Comparison of ENCODE assay signal across 16 cellular contexts in genomic region chr19:3053218-3053621, GRCh38. TPM values are rescaled to one million over a fixed set of nuclear protein-coding genes. Genes with fewer than 3 reads are reported as not detected.
DNase-seq lines count a peak whose midpoint lies in the region; ATAC-seq and TF ChIP-seq lines count a peak whose summit lies in the region.
"Had no signal": no experiment of that assay in that cellular context is flagged by ENCODE, and none has a peak within 500 bp of the region (broad histone marks: within the 10 kb centered on the region; RNA-seq: fewer than 3 reads in every experiment).

No MANE protein-coding gene starts in this region.

- intact Hi-C loops in Panc1 (cut with micrococcal nuclease; ENCODE audit: unreplicated experiment): no loop called here

- H3K36me3 Mint-ChIP-seq in neural progenitor cell: peaks cover 13% of the 10 kb centered on the region

- H3K27ac ChIP-seq in Panc1 (ENCODE audit: low read length): no peak overlapping the region
- H3K27ac ChIP-seq in esophagus (ENCODE audit: low read depth in 2 of 2, low read length in 1 of 2): peak overlapping the region; percentile 2 to 42
- no peak overlapping the region for H3K27ac ChIP-seq in neural progenitor cell

- H3K27me3 ChIP-seq in Panc1 (ENCODE audit: control insufficient read depth, insufficient read depth, low read length) (no peaks in the 10 kb centered on the region), esophagus (ENCODE audit: control insufficient read depth in 1 of 2, insufficient read depth in 2 of 2, low read length in 2 of 2) (no peaks in the 10 kb centered on the region), neural progenitor cell (peaks cover 2% of the 10 kb centered on the region)

- peak; percentile 19 for ATAC-seq in stimulated activated naive CD8-positive, alpha-beta T cell treated with anti-CD3 and anti-CD28 coated beads, Interleukin-15, amount 100 ng/mL, for 72 hours
- no peak for ATAC-seq in stimulated activated naive CD8-positive, alpha-beta T cell treated with anti-CD3 and anti-CD28 coated beads, Interleukin-15, Interleukin-2, amounts not matched to agents 100 U/mL and 50 U/mL, for 24 hours
- no peak for ATAC-seq in Panc1
- no peak for ATAC-seq in GM19452 (IDR thresholded peaks at IDR 0.05; ENCODE audit: unreplicated experiment)
- ATAC-seq: left colon had no signal

- in situ Hi-C loops in Panc1 (cut with HindIII; ENCODE audit: low pct_unique_long_range_greater_than_20kb, low sequenced_read_pairs): no loop called here

- no peak overlapping the region for H2AFZ ChIP-seq in neural progenitor cell (replicated peaks)

- H3K9me3 Mint-ChIP-seq in stimulated activated naive CD8-positive, alpha-beta T cell treated with anti-CD3 and anti-CD28 coated beads, Interleukin-15, amount 100 ng/mL, for 72 hours: no peaks in the 10 kb centered on the region
- H3K9me3 Mint-ChIP-seq in neural progenitor cell: peaks cover 2% of the 10 kb centered on the region
- H3K9me3 Mint-ChIP-seq: activated naive CD4-positive, alpha-beta T cell treated with anti-CD3 and anti-CD28 coated beads, Interleukin-2, amount 50 U/mL, for 72 hours; HFFc6 had no signal

- no peak overlapping the region for H3K27ac Mint-ChIP-seq in stimulated activated naive CD8-positive, alpha-beta T cell treated with anti-CD3 and anti-CD28 coated beads, Interleukin-15, amount 100 ng/mL, for 72 hours
- H3K27ac Mint-ChIP-seq in neural progenitor cell: no peak overlapping the region
- H3K27ac Mint-ChIP-seq: HFFc6 had no signal

- no peak overlapping the region for H3K9ac ChIP-seq in neural progenitor cell

- no peak overlapping the region for H3K4me2 ChIP-seq in neural progenitor cell

- WGBS in esophagus, 2 donors: 45 to 56% methylated on average over 15 of the region's 15 CpGs

- H3F3A ChIP-seq in neural progenitor cell (ENCODE audit: low read depth): peaks cover 45% of the 10 kb centered on the region

- CTCF ChIA-PET in Panc1 (lab: Charles Lee): interaction anchor here (0.6 to 0.9 kb wide), 2 partner anchors 19 to 103 kb away, joined by 3 to 4 read pairs; no protein-coding TSS in a partner anchor

- H3K4me1 Mint-ChIP-seq in stimulated activated naive CD8-positive, alpha-beta T cell treated with anti-CD3 and anti-CD28 coated beads, Interleukin-15, amount 100 ng/mL, for 72 hours: peaks cover 64% of the 10 kb centered on the region
- peaks cover 29% of the 10 kb centered on the region for H3K4me1 Mint-ChIP-seq in neural progenitor cell

- H3K4me3 Mint-ChIP-seq in stimulated activated naive CD8-positive, alpha-beta T cell treated with anti-CD3 and anti-CD28 coated beads, Interleukin-15, amount 100 ng/mL, for 72 hours: no peak overlapping the region
- no peak overlapping the region for H3K4me3 Mint-ChIP-seq in neural progenitor cell
- H3K4me3 Mint-ChIP-seq: HFFc6 had no signal

- H3K36me3 ChIP-seq in Panc1 (ENCODE audit: control insufficient read depth, insufficient read depth, low read length): no peaks in the 10 kb centered on the region
- H3K36me3 ChIP-seq in esophagus (ENCODE audit: control insufficient read depth in 2 of 2, insufficient read depth in 2 of 2, low read length in 1 of 2): peaks cover 3 to 36% of the 10 kb centered on the region in 2 donors
- no peaks in the 10 kb centered on the region for H3K36me3 ChIP-seq in neural progenitor cell

- H3K4me3 ChIP-seq in Panc1 (ENCODE audit: low read depth in 2 of 2, low read length in 2 of 2): no peak overlapping the region
- no peak overlapping the region for H3K4me3 ChIP-seq in esophagus (ENCODE audit: low read depth in 1 of 2, low read length in 2 of 2)
- no peak overlapping the region for H3K4me3 ChIP-seq in neural progenitor cell

- peaks cover 52% of the 10 kb centered on the region for H4K20me1 ChIP-seq in neural progenitor cell (ENCODE audit: low read depth)

- peaks cover 25% of the 10 kb centered on the region for H3K4me1 ChIP-seq in Panc1 (ENCODE audit: control insufficient read depth, insufficient read depth, low read length)
- peaks cover 4 to 31% of the 10 kb centered on the region in 2 donors for H3K4me1 ChIP-seq in esophagus (ENCODE audit: control insufficient read depth in 2 of 2, insufficient read depth in 2 of 2, low read length in 1 of 2)
- H3K4me1 ChIP-seq in neural progenitor cell: peaks cover 24% of the 10 kb centered on the region

- TF ChIP-seq CTCF in Panc1 (IDR thresholded peaks at IDR 0.05): no peak
- TF ChIP-seq CTCF in neural progenitor cell (IDR thresholded peaks at IDR 0.05): no peak

- TSS peak; percentile 98 for BruUV-seq in Panc1 (replicated peaks; lab: Mats Ljungman, UMichigan)

- no peak for DNase-seq in stimulated activated naive CD8-positive, alpha-beta T cell treated with anti-CD3 and anti-CD28 coated beads, Interleukin-15, amount 100 ng/mL, for 72 hours
- DNase-seq in stimulated activated naive CD8-positive, alpha-beta T cell treated with anti-CD3 and anti-CD28 coated beads, Interleukin-15, Interleukin-2, amounts not matched to agents 100 U/mL and 50 U/mL, for 24 hours: no peak
- no peak for DNase-seq in Panc1 (ENCODE audit: low read depth, low spot score)
- DNase-seq in neural progenitor cell (ENCODE audit: low spot score): no peak
- no peak for DNase-seq in dedifferentiated amniotic fluid mesenchymal stem cell (ENCODE audit: extremely low spot score)
- DNase-seq: AML-193; cortex of kidney; foreskin melanocyte; HFFc6; left colon; NCI-H1092 treated with DMSO at 0.1 percent for 48 hours; NCI-H774; stimulated activated CD4-positive, alpha-beta T cell treated with anti-CD3 and anti-CD28 coated beads, Interleukin-15, amount 100 ng/mL, for 24 hours had no signal

- POLR2A ChIA-PET in Panc1 (lab: Charles Lee): interaction anchor here (0.6 kb wide), 3 partner anchors 18 to 90 kb away, joined by 3 to 7 read pairs (median 4); no protein-coding TSS in a partner anchor

- H3K9me3 ChIP-seq in Panc1 (ENCODE audit: control insufficient read depth, insufficient read depth, low read depth, low read length) (no peaks in the 10 kb centered on the region), esophagus (ENCODE audit: control insufficient read depth in 2 of 2, insufficient read depth in 1 of 2, low read depth in 1 of 2, low read length in 1 of 2) (no peaks in the 10 kb centered on the region), neural progenitor cell (ENCODE audit: low read depth) (no peaks in the 10 kb centered on the region)

- H3K79me2 ChIP-seq in neural progenitor cell (ENCODE audit: low read depth): no peaks in the 10 kb centered on the region

- H3K27me3 Mint-ChIP-seq in stimulated activated naive CD8-positive, alpha-beta T cell treated with anti-CD3 and anti-CD28 coated beads, Interleukin-15, amount 100 ng/mL, for 72 hours: no peaks in the 10 kb centered on the region
- H3K27me3 Mint-ChIP-seq in neural progenitor cell (ENCODE audit: insufficient read depth, low read depth): peaks cover 14% of the 10 kb centered on the region

RNA-seq across cellular contexts. Expression of gene TLE5, which starts 9.1 kb away (rescaled TPM):
- total RNA-seq in Panc1 (2021; ENCODE audit: unreplicated experiment) (287 TPM), neural progenitor cell (ENCODE audit: low replicate concordance) (54.6 and 148 TPM in 2 replicates)
- 828 TPM for polyA plus RNA-seq in Panc1 (2012; ENCODE audit: insufficient read length)
- 100 to 1,000 TPM; 356 to 578 TPM for polyA plus RNA-seq in esophagus

RNA-seq across cellular contexts. Expression of gene TLE2, which starts 24.1 kb away (rescaled TPM):
- total RNA-seq in Panc1 (2021; ENCODE audit: unreplicated experiment) (6.2 TPM), neural progenitor cell (ENCODE audit: low replicate concordance) (1.1 TPM in 1 of 2 replicates, not detected in the other)
- 31.3 TPM for polyA plus RNA-seq in Panc1 (2012; ENCODE audit: insufficient read length)
- polyA plus RNA-seq in esophagus: 10 to 100 TPM; 10.1 to 16.0 TPM

RNA-seq across cellular contexts. Expression of gene GNA11, which starts 40.9 kb away (rescaled TPM):
- total RNA-seq in Panc1 (2021; ENCODE audit: unreplicated experiment): 64.6 TPM
- 120 TPM for polyA plus RNA-seq in Panc1 (2012; ENCODE audit: insufficient read length)
- polyA plus RNA-seq in esophagus: 10 to 100 TPM; 18.5 to 20.0 TPM
- 12.4 and 19.5 TPM in 2 replicates for total RNA-seq in neural progenitor cell (ENCODE audit: low replicate concordance)

Comparison
In these comparisons a context has a peak if more than half of its experiments do, and no peak if none do; other contexts are left out.
1. H3K27ac ChIP-seq: peak in esophagus (2 of 2); none in Panc1 (single experiment) and neural progenitor cell (single experiment).